1 cellular context compared by ENCODE assay signal in the genomic region with DNA sequence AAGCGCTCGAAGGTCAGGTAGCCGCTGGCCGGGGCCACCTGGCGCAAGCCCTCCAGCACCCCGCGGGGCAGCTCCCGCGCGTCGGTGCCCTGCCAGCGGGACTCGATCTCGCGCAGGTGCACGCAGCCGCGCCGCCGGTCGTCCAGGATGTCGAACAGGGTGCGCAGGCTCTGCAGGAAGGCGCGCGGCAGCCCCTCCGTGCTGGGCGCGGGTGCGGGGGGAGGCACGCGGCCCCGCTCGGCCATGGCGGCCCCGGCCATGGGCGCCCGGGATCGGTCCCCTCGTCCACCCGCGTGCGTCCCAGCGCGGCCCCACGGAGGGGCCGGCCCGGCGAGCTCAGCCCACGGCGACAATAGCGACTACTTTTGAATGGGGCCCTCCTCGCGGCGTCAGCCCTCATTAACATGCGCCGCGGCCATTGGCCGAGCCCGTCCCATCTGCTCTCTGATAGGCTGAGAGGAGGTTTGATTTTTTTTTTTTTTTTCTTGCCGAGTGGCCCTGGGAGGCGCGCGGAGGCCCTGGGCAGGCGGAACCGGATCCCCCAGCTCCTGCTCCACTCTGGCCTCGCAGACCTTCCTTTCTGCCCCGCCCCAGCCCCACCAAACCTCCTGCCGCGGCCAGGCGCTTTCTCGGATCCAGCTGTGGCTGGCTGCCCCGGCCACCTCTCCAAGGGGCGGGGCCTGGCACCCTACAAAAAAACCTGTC.
A peak's percentile ranks its signal among the peaks of the same experiment; 100 is the strongest.
TF ChIP-seq lines count a peak whose summit lies in the region.

A gene with protein sequence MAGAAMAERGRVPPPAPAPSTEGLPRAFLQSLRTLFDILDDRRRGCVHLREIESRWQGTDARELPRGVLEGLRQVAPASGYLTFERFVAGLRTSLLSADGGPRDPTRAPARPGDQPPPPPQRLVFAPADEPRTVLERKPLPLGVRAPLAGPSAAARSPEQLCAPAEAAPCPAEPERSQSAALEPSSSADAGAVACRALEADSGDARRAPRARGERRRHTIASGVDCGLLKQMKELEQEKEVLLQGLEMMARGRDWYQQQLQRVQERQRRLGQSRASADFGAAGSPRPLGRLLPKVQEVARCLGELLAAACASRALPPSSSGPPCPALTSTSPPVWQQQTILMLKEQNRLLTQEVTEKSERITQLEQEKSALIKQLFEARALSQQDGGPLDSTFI (minus strand): TSS at position 357 of the 705 bp plus-strand sequence. CDS start 97 bp downstream, at position 260.

TF ChIP-seq in HepG2, 621 proteins besides CTCF, POLR2A, EP300 and RAD21 (continued from another document and continues in another):
- TF ChIP-seq, protein P1, sequence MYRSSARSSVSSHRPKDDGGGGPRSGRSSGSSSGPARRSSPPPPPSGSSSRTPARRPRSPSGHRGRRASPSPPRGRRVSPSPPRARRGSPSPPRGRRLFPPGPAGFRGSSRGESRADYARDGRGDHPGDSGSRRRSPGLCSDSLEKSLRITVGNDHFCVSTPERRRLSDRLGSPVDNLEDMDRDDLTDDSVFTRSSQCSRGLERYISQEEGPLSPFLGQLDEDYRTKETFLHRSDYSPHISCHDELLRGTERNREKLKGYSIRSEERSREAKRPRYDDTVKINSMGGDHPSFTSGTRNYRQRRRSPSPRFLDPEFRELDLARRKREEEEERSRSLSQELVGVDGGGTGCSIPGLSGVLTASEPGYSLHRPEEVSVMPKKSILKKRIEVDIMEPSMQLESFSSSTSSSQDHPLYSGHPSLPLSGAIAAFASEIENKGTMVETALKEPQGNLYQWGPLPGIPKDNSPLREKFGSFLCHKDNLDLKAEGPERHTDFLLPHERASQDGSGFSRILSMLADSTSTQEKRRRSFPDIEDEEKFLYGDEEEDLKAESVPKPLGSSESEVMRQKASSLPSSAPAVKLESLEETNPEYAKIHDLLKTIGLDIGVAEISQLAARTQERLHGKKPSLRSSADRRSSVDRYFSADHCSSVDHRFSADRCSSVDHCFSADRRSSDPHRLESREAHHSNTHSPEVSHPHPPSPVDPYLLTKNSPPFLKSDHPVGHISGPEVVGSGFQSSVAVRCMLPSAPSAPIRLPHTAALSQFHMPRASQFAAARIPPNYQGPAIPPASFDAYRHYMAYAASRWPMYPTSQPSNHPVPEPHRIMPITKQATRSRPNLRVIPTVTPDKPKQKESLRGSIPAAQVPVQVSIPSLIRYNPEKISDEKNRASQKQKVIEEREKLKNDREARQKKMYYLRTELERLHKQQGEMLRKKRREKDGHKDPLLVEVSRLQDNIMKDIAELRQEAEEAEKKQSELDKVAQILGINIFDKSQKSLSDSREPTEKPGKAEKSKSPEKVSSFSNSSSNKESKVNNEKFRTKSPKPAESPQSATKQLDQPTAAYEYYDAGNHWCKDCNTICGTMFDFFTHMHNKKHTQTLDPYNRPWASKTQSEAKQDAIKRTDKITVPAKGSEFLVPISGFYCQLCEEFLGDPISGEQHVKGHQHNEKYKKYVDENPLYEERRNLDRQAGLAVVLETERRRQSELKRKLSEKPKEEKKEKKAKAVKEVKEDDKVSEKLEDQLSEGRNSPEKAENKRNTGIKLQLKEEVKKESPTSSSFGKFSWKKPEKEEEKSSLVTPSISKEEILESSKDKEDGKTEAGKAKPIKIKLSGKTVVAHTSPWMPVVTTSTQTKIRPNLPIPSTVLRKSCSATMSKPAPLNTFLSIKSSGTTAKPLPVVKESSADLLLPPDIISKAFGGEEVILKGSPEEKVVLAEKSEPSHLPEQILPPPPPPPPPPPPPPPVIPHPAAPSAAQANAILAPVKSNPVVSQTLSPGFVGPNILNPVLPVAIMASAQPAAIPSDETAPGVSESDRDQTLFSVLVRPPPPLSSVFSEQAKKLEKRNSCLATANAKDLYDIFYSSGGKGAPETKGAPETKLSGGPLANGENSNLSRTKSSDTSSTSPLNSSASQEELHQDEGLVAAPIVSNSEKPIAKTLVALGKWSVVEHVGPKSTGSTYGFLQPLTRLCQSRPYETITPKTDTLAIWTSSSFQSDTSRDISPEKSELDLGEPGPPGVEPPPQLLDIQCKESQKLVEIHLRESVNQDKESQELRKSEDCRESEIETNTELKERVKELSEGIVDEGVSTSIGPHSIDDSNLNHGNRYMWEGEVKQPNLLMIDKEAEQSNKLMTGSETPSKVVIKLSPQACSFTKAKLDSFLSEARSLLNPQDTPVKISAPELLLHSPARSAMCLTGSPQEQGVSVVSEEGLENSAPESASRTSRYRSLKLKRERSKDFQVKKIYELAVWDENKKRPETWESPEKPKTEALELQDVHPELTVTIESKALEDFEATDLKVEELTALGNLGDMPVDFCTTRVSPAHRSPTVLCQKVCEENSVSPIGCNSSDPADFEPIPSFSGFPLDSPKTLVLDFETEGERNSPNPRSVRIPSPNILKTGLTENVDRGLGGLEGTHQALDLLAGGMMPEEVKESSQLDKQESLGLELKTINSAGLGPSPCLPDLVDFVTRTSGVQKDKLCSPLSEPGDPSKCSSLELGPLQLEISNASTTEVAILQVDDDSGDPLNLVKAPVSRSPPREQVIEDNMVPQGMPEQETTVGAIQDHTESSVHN (CRISPR knock-in tag; IDR thresholded peaks at IDR 0.05) = no peak
- TF ChIP-seq ZNF569 (CRISPR knock-in tag; IDR thresholded peaks at IDR 0.05; ENCODE audit: borderline replicate concordance) (no peak), ZFP1 (CRISPR knock-in tag; IDR thresholded peaks at IDR 0.05) (no peak), ATF7-NPFF (CRISPR knock-in tag; IDR thresholded peaks at IDR 0.05; ENCODE audit: low read depth) (no peak), SMC3 (IDR thresholded peaks at IDR 0.05; ENCODE audit: low read length) (no peak), GATA4 (IDR thresholded peaks at IDR 0.05; ENCODE audit: borderline replicate concordance, low read depth) (no peak), FOXK2 (IDR thresholded peaks at IDR 0.05) (no peak), ZNF878 (CRISPR knock-in tag; IDR thresholded peaks at IDR 0.05) (no peak), MED13 (CRISPR knock-in tag; IDR thresholded peaks at IDR 0.05) (no peak), U2AF2 (IDR thresholded peaks at IDR 0.05; ENCODE audit: low read depth, low read length) (no peak), ELF1 (CRISPR knock-in tag; IDR thresholded peaks at IDR 0.05) (no peak), ZNF260 (CRISPR knock-in tag; IDR thresholded peaks at IDR 0.05; ENCODE audit: borderline replicate concordance, low read depth) (no peak), SMAD9 (CRISPR knock-in tag; IDR thresholded peaks at IDR 0.05) (no peak), ZNF777 (CRISPR knock-in tag; IDR thresholded peaks at IDR 0.05) (peak; percentile 81), PCBP2 (optimal IDR thresholded peaks at IDR 0.05; ENCODE audit: low read depth, low read length, poor library complexity, severe bottlenecking) (no peak), ZNF83 (CRISPR knock-in tag; IDR thresholded peaks at IDR 0.05; ENCODE audit: borderline replicate concordance) (no peak), ZNF629 (CRISPR knock-in tag; conservative IDR thresholded peaks at IDR 0.05) (no peak), ZNF605 (CRISPR knock-in tag; IDR thresholded peaks at IDR 0.05) (no peak), ZBTB8A (CRISPR knock-in tag; IDR thresholded peaks at IDR 0.05; ENCODE audit: borderline replicate concordance, low read depth) (no peak), TAF15 (IDR thresholded peaks at IDR 0.05; ENCODE audit: low read depth, low read length, poor library complexity, severe bottlenecking) (peak; percentile 87), SIN3B (IDR thresholded peaks at IDR 0.05; ENCODE audit: low read length) (0 out of 2 replicates have a peak, but pooled peaks have one; percentile 12), ZFYVE20 (CRISPR knock-in tag; IDR thresholded peaks at IDR 0.05; ENCODE audit: borderline replicate concordance, low read depth) (no peak), NR2F1 (CRISPR knock-in tag; IDR thresholded peaks at IDR 0.05) (no peak), KDM4B (CRISPR knock-in tag; IDR thresholded peaks at IDR 0.05) (no peak), GABPA (IDR thresholded peaks at IDR 0.05; ENCODE audit: low read depth, low read length) (no peak), GABPA (CRISPR knock-in tag; IDR thresholded peaks at IDR 0.05; ENCODE audit: low read depth) (peak; percentile 60), ZSCAN22 (CRISPR knock-in tag; IDR thresholded peaks at IDR 0.05) (no peak), MIER3 (CRISPR knock-in tag; IDR thresholded peaks at IDR 0.05; ENCODE audit: borderline replicate concordance) (no peak), ZIK1 (CRISPR knock-in tag; IDR thresholded peaks at IDR 0.05; ENCODE audit: borderline replicate concordance, low read depth) (0 out of 2 replicates have a peak, but pooled peaks have one; percentile 38), U2AF1 (optimal IDR thresholded peaks at IDR 0.05; ENCODE audit: low read depth, low read length) (no peak), ZNF160 (CRISPR knock-in tag; IDR thresholded peaks at IDR 0.05) (no peak), JUND (CRISPR knock-in tag; IDR thresholded peaks at IDR 0.05) (no peak), SAFB2 (CRISPR knock-in tag; IDR thresholded peaks at IDR 0.05; ENCODE audit: borderline replicate concordance, low read depth) (peak; percentile 32; the same call in 1 of the 2 replicates), ZBTB38 (CRISPR knock-in tag; IDR thresholded peaks at IDR 0.05) (no peak)
- TF ChIP-seq, protein P2, sequence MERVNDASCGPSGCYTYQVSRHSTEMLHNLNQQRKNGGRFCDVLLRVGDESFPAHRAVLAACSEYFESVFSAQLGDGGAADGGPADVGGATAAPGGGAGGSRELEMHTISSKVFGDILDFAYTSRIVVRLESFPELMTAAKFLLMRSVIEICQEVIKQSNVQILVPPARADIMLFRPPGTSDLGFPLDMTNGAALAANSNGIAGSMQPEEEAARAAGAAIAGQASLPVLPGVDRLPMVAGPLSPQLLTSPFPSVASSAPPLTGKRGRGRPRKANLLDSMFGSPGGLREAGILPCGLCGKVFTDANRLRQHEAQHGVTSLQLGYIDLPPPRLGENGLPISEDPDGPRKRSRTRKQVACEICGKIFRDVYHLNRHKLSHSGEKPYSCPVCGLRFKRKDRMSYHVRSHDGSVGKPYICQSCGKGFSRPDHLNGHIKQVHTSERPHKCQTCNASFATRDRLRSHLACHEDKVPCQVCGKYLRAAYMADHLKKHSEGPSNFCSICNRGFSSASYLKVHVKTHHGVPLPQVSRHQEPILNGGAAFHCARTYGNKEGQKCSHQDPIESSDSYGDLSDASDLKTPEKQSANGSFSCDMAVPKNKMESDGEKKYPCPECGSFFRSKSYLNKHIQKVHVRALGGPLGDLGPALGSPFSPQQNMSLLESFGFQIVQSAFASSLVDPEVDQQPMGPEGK (CRISPR knock-in tag; IDR thresholded peaks at IDR 0.05) = peak; percentile 85
- TF ChIP-seq, protein P3, sequence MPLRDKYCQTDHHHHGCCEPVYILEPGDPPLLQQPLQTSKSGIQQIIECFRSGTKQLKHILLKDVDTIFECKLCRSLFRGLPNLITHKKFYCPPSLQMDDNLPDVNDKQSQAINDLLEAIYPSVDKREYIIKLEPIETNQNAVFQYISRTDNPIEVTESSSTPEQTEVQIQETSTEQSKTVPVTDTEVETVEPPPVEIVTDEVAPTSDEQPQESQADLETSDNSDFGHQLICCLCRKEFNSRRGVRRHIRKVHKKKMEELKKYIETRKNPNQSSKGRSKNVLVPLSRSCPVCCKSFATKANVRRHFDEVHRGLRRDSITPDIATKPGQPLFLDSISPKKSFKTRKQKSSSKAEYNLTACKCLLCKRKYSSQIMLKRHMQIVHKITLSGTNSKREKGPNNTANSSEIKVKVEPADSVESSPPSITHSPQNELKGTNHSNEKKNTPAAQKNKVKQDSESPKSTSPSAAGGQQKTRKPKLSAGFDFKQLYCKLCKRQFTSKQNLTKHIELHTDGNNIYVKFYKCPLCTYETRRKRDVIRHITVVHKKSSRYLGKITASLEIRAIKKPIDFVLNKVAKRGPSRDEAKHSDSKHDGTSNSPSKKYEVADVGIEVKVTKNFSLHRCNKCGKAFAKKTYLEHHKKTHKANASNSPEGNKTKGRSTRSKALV (CRISPR knock-in tag; IDR thresholded peaks at IDR 0.05) = no peak
- TF ChIP-seq, protein P4, sequence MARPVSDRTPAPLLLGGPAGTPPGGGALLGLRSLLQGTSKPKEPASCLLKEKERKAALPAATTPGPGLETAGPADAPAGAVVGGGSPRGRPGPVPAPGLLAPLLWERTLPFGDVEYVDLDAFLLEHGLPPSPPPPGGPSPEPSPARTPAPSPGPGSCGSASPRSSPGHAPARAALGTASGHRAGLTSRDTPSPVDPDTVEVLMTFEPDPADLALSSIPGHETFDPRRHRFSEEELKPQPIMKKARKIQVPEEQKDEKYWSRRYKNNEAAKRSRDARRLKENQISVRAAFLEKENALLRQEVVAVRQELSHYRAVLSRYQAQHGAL (CRISPR knock-in tag; IDR thresholded peaks at IDR 0.05; ENCODE audit: not compliant biosample characterization) = no peak
- TF ChIP-seq, protein P5, sequence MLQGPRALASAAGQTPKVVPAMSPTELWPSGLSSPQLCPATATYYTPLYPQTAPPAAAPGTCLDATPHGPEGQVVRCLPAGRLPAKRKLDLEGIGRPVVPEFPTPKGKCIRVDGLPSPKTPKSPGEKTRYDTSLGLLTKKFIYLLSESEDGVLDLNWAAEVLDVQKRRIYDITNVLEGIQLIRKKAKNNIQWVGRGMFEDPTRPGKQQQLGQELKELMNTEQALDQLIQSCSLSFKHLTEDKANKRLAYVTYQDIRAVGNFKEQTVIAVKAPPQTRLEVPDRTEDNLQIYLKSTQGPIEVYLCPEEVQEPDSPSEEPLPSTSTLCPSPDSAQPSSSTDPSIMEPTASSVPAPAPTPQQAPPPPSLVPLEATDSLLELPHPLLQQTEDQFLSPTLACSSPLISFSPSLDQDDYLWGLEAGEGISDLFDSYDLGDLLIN (CRISPR knock-in tag; IDR thresholded peaks at IDR 0.05; ENCODE audit: borderline replicate concordance) = no peak
- TF ChIP-seq, protein P6, sequence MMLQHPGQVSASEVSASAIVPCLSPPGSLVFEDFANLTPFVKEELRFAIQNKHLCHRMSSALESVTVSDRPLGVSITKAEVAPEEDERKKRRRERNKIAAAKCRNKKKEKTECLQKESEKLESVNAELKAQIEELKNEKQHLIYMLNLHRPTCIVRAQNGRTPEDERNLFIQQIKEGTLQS (CRISPR knock-in tag; IDR thresholded peaks at IDR 0.05) = no peak
- TF ChIP-seq, protein P7, sequence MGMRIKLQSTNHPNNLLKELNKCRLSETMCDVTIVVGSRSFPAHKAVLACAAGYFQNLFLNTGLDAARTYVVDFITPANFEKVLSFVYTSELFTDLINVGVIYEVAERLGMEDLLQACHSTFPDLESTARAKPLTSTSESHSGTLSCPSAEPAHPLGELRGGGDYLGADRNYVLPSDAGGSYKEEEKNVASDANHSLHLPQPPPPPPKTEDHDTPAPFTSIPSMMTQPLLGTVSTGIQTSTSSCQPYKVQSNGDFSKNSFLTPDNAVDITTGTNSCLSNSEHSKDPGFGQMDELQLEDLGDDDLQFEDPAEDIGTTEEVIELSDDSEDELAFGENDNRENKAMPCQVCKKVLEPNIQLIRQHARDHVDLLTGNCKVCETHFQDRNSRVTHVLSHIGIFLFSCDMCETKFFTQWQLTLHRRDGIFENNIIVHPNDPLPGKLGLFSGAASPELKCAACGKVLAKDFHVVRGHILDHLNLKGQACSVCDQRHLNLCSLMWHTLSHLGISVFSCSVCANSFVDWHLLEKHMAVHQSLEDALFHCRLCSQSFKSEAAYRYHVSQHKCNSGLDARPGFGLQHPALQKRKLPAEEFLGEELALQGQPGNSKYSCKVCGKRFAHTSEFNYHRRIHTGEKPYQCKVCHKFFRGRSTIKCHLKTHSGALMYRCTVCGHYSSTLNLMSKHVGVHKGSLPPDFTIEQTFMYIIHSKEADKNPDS (CRISPR knock-in tag; IDR thresholded peaks at IDR 0.05) = no peak
- TF ChIP-seq, protein P8, sequence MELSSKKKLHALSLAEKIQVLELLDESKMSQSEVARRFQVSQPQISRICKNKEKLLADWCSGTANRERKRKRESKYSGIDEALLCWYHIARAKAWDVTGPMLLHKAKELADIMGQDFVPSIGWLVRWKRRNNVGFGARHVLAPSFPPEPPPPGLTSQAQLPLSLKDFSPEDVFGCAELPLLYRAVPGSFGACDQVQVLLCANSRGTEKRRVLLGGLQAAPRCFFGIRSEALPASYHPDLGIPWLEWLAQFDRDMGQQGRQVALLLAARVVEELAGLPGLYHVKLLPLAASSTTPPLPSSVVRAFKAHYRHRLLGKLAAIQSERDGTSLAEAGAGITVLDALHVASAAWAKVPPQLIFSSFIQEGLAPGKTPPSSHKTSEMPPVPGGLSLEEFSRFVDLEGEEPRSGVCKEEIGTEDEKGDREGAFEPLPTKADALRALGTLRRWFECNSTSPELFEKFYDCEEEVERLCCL (CRISPR knock-in tag; IDR thresholded peaks at IDR 0.05; ENCODE audit: borderline replicate concordance) = no peak
